In the genomic region with DNA sequence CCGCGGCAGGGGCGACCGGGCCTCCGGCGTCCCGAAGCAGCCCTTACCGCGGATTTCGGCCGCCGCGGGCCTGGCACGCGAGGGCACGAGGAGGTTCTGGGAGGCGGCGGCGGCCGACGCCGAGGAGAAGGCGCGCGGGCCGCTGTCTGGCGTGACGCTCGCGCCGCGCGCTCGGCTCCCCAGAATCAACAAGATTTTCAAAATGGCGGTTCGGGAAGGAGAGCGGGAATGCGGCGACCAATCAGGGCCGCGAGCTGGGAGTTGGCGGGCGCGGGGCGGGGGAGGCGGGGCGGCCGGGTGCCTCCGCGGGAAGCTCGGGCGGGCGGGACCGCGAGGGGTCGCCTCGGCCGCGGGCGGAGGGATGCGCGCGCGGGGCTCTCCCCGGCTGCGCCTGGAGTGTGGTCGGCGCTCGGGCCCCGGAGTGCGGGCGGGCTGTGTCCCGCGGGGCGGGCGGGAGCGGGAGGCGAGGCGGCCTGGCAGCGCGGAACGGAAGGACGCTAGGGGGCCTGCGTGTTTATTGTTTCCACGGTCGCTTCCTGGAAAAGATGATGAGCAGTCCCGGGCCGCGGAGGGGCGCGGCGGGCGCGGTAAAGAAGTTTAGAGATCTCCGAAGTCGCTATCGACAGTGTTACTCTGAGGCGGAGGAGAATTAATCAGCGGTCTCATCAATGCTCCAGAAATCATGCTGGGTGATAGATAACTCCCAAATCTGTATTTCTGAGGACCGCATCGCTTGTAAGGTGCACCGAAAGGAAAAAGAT, we compare ENCODE assay signal across 1 cellular context.
TF ChIP-seq lines count a peak whose summit lies in the region.

A gene with protein sequence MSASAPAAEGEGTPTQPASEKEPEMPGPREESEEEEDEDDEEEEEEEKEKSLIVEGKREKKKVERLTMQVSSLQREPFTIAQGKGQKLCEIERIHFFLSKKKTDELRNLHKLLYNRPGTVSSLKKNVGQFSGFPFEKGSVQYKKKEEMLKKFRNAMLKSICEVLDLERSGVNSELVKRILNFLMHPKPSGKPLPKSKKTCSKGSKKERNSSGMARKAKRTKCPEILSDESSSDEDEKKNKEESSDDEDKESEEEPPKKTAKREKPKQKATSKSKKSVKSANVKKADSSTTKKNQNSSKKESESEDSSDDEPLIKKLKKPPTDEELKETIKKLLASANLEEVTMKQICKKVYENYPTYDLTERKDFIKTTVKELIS (minus strand): TSS at position 193 of the 761 bp plus-strand sequence. CDS start 543 bp downstream, outside the sequence.

TF ChIP-seq in HEK293, 187 proteins besides CTCF, POLR2A, EP300 and RAD21 (continued from another document):
- TF ChIP-seq, protein P1, sequence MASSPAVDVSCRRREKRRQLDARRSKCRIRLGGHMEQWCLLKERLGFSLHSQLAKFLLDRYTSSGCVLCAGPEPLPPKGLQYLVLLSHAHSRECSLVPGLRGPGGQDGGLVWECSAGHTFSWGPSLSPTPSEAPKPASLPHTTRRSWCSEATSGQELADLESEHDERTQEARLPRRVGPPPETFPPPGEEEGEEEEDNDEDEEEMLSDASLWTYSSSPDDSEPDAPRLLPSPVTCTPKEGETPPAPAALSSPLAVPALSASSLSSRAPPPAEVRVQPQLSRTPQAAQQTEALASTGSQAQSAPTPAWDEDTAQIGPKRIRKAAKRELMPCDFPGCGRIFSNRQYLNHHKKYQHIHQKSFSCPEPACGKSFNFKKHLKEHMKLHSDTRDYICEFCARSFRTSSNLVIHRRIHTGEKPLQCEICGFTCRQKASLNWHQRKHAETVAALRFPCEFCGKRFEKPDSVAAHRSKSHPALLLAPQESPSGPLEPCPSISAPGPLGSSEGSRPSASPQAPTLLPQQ (tag by site-specific recombination; IDR thresholded peaks at IDR 0.05): peak; percentile 32; the same call in 1 of the 2 replicates
- TF ChIP-seq WT1 (tag by site-specific recombination; IDR thresholded peaks at IDR 0.05) (0 out of 2 replicates have a peak, but pooled peaks have one; percentile 32), ZNF157 (tag by site-specific recombination; IDR thresholded peaks at IDR 0.05) (no peak), IKZF3 (tag by site-specific recombination; IDR thresholded peaks at IDR 0.05) (peak; percentile 71), KLF1 (tag by site-specific recombination; IDR thresholded peaks at IDR 0.05) (peak; percentile 20; the same call in 1 of the 2 replicates), SP2 (tag by site-specific recombination; IDR thresholded peaks at IDR 0.05) (peak; percentile 39), ZNF221 (tag by site-specific recombination; IDR thresholded peaks at IDR 0.05; ENCODE audit: borderline replicate concordance) (no peak), ZNF561 (tag by site-specific recombination; IDR thresholded peaks at IDR 0.05; ENCODE audit: borderline replicate concordance) (peak; percentile 16; the same call in 1 of the 2 replicates), ZSCAN30 (tag by site-specific recombination; IDR thresholded peaks at IDR 0.05) (peak; percentile 55)
